25 cellular contexts compared by ENCODE assay signal in the genomic region with DNA sequence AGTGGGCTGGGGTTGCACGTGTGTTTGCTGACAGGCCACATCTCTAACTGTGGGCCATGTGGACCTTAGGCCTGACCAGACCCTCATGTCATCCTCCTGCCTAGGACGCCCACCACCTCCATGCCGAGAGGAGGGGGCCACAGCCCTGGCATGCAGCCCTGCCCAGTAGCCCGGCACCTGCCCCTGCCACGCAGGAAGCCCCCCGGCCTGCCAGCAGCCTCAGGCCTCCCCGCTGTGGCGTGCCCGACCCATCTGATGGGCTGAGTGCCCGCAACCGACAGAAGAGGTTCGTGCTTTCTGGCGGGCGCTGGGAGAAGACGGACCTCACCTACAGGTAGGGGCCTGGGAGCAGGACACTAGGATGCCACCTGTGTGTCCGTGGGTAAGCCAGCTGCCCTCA. TPM values are rescaled to one million over a fixed set of nuclear protein-coding genes. Genes with fewer than 3 reads are reported as not detected.
DNase-seq lines count a peak whose midpoint lies in the region; ATAC-seq, FAIRE-seq and TF ChIP-seq lines count a peak whose summit lies in the region.
"Had no signal": no experiment of that assay in that cellular context is flagged by ENCODE, and none has a peak within 500 bp of the region (broad histone marks: within the 10 kb centered on the region; RNA-seq: fewer than 3 reads in every experiment).

No MANE protein-coding gene starts in this region.

- H2AFZ ChIP-seq in HepG2 (ENCODE audit: low read length), result no peak overlapping the region
- no peak overlapping the region for H2AFZ ChIP-seq in neuronal stem cell (ENCODE audit: low read length)
- H2AFZ ChIP-seq: GM23248 had no signal

- H3K4me1 ChIP-seq in HepG2 (ENCODE audit: insufficient read depth, low read length) (peaks cover 72% of the 10 kb centered on the region), right lobe of liver (peaks cover 0 to 15% (median 6%) of the 10 kb centered on the region in 4 donors), neuronal stem cell (ENCODE audit: control insufficient read depth in 2 of 2, insufficient read depth in 1 of 2, low read depth in 1 of 2, low read length in 2 of 2) (peaks cover 0 to 4% of the 10 kb centered on the region in 2 donors)

- no peak overlapping the region for H2BK12ac ChIP-seq in neuronal stem cell (ENCODE audit: low read length)

- H3K4me3 Mint-ChIP-seq in stimulated activated effector memory CD8-positive, alpha-beta T cell treated with anti-CD3 and anti-CD28 coated beads, Interleukin-12 subunit alpha, Interleukin-12 subunit beta, amount 100 ng/mL, for 72 hours, result no peak overlapping the region
- H3K4me3 Mint-ChIP-seq: B cell; CD8-positive, alpha-beta T cell; H9 had no signal

- H4K91ac ChIP-seq in neuronal stem cell (ENCODE audit: low read depth, low read length, poor library complexity), result no peak overlapping the region

- H3K36me3 ChIP-seq in HepG2 (replicated peaks in 1 of 2; ENCODE audit: control insufficient read depth in 1 of 2, insufficient read depth in 2 of 2, low read length in 2 of 2) (no peaks in the 10 kb centered on the region), right lobe of liver (no peaks in the 10 kb centered on the region), neuronal stem cell (replicated peaks in 1 of 2; ENCODE audit: control insufficient read depth in 2 of 2, insufficient read depth in 2 of 2, low read length in 2 of 2) (no peaks in the 10 kb centered on the region)

- H3K36me3 Mint-ChIP-seq in stimulated activated effector memory CD8-positive, alpha-beta T cell treated with anti-CD3 and anti-CD28 coated beads, Interleukin-12 subunit alpha, Interleukin-12 subunit beta, amount 100 ng/mL, for 72 hours, result no peaks in the 10 kb centered on the region
- H3K36me3 Mint-ChIP-seq: CD4-positive, CD25-positive, alpha-beta regulatory T cell; CD8-positive, alpha-beta T cell had no signal

- H3K9ac ChIP-seq in HepG2 (ENCODE audit: insufficient read depth, low read depth, low read length), result no peak overlapping the region
- H3K9ac ChIP-seq in neuronal stem cell (ENCODE audit: low read depth, low read length, poor library complexity), result peak overlapping the region; percentile 60
- H3K9ac ChIP-seq: BLaER1, GM23248 had no signal

- H2BK15ac ChIP-seq in neuronal stem cell (ENCODE audit: low read length), result peak overlapping the region; percentile 37

- H3K27me3 ChIP-seq in HepG2 (ENCODE audit: control insufficient read depth in 1 of 2, insufficient read depth in 2 of 2, low read length in 2 of 2) (no peaks in the 10 kb centered on the region), right lobe of liver (no peaks in the 10 kb centered on the region), neuronal stem cell (ENCODE audit: control insufficient read depth in 3 of 3, insufficient read depth in 3 of 3, low read depth in 1 of 3, low read length in 3 of 3) (peaks cover 0 to 2% (median 1%) of the 10 kb centered on the region in 3 experiments)
- H3K27me3 ChIP-seq: BLaER1 had no signal

- peak overlapping the region; percentile 65 for H3K18ac ChIP-seq in neuronal stem cell (ENCODE audit: low read length)

- no peaks in the 10 kb centered on the region for H3K79me2 ChIP-seq in HepG2 (ENCODE audit: insufficient read depth, low read length)

- H2AK5ac ChIP-seq in neuronal stem cell (ENCODE audit: low read depth, low read length), result peak overlapping the region; percentile 92

- no peak for ATAC-seq in HepG2
- no peak for ATAC-seq in right lobe of liver
- ATAC-seq in stimulated activated effector memory CD8-positive, alpha-beta T cell treated with anti-CD3 and anti-CD28 coated beads, Interleukin-12 subunit alpha, Interleukin-12 subunit beta, amount 100 ng/mL, for 72 hours, result no peak
- ATAC-seq in HG02970 (IDR thresholded peaks at IDR 0.05; ENCODE audit: low FRiP score, unreplicated experiment), result no peak
- ATAC-seq: CD8-positive, alpha-beta T cell; GM12878; HCT116 had no signal

- no peak overlapping the region for H2BK5ac ChIP-seq in neuronal stem cell (ENCODE audit: low read length)

- no peak for TF ChIP-seq RAD21 in HepG2 (CRISPR knock-in tag; IDR thresholded peaks at IDR 0.05)

- no peak overlapping the region for H3K4me2 ChIP-seq in HepG2 (ENCODE audit: low read depth, low read length)
- H3K4me2 ChIP-seq in neuronal stem cell (ENCODE audit: insufficient read depth, low read length, poor library complexity, severe bottlenecking), result no peak overlapping the region
- H3K4me2 ChIP-seq: BLaER1 had no signal

- no peak overlapping the region for H3K4me3 ChIP-seq in HepG2 (replicated peaks in 1 of 3; ENCODE audit: insufficient read depth in 1 of 3, low read depth in 2 of 3, low read length in 3 of 3)
- no peak overlapping the region for H3K4me3 ChIP-seq in right lobe of liver
- H3K4me3 ChIP-seq in neuronal stem cell (ENCODE audit: low read length in 2 of 2), result no peak overlapping the region
- H3K4me3 ChIP-seq: BLaER1, GM12878, GM23248 had no signal

- H3K9me3 ChIP-seq in HepG2 (ENCODE audit: low read length) (no peaks in the 10 kb centered on the region), right lobe of liver (no peaks in the 10 kb centered on the region), neuronal stem cell (replicated peaks in 1 of 2; ENCODE audit: control insufficient read depth in 2 of 2, insufficient read depth in 1 of 2, low read depth in 1 of 2, low read length in 2 of 2) (no peaks in the 10 kb centered on the region)
- H3K9me3 ChIP-seq: BLaER1, Caco-2 had no signal

- no peak overlapping the region for H3K4ac ChIP-seq in neuronal stem cell (ENCODE audit: low read length)

- CTCF ChIA-PET in HepG2 (lab: Yijun Ruan, JAX; ENCODE audit: low intra/inter-chr PET ratio, low total read pairs), result no interaction called here

- peaks cover 5% of the 10 kb centered on the region for H3K4me1 Mint-ChIP-seq in stimulated activated effector memory CD8-positive, alpha-beta T cell treated with anti-CD3 and anti-CD28 coated beads, Interleukin-12 subunit alpha, Interleukin-12 subunit beta, amount 100 ng/mL, for 72 hours

- peaks cover 2% of the 10 kb centered on the region for H3K79me1 ChIP-seq in neuronal stem cell (ENCODE audit: low read depth, low read length)

- no peak for TF ChIP-seq POLR2A in HepG2 (IDR thresholded peaks at IDR 0.05; ENCODE audit: insufficient read depth in 1 of 2, low read depth in 2 of 2, low read length in 2 of 2)
- TF ChIP-seq POLR2A in right lobe of liver (IDR thresholded peaks at IDR 0.05), result no peak

- peak overlapping the region; percentile 69 for H3K27ac Mint-ChIP-seq in stimulated activated effector memory CD8-positive, alpha-beta T cell treated with anti-CD3 and anti-CD28 coated beads, Interleukin-12 subunit alpha, Interleukin-12 subunit beta, amount 100 ng/mL, for 72 hours
- H3K27ac Mint-ChIP-seq: B cell; CD8-positive, alpha-beta T cell had no signal

- BruUV-seq in HepG2 (replicated peaks; lab: Mats Ljungman, UMichigan), result no TSS peak

- in situ Hi-C loops in HepG2 (cut with HindIII; ENCODE audit: extremely low pct_ligation_motif_present, low pct_unique_long_range_greater_than_20kb), result no loop called here

- no peak for FAIRE-seq in HepG2 (lab: Jason Lieb, UNC)
- FAIRE-seq: A204.1, G401.6, GM12878, GM19239 had no signal

- intact Hi-C loops in HepG2 (cut with micrococcal nuclease; ENCODE audit: unreplicated experiment) (no loop called here), right lobe of liver (cut with DNase I) (loop anchor here (5.0 kb wide), 2 partner anchors 63 to 68 kb away; no protein-coding TSS in a partner anchor)

- POLR2A ChIA-PET in HepG2 (lab: Yijun Ruan, JAX), result no interaction called here

- 100% methylated on average over 1 of the region's 16 CpGs for WGBS in HepG2 (ENCODE audit: low lambda C conversion rate)
- WGBS in right lobe of liver (ENCODE audit: insufficient coverage, low coverage, low lambda C conversion rate, missing lambda C conversion rate), result no CpG with 5 or more reads among the region's 16 CpGs
- no CpG with 5 or more reads among the region's 16 CpGs for WGBS in neuronal stem cell (ENCODE audit: extremely low coverage in 2 of 2, insufficient read length in 2 of 2, insufficient replicate concordance in 1 of 2), 2 donors

- peak overlapping the region; percentile 56 for H3K14ac ChIP-seq in neuronal stem cell (ENCODE audit: low read length)

- no peak for DNase-seq in HepG2 (ENCODE audit: low spot score)
- DNase-seq in right lobe of liver, result no peak
- DNase-seq in neuronal stem cell (ENCODE audit: low spot score), result no peak
- no peak for DNase-seq in stimulated activated effector memory CD8-positive, alpha-beta T cell treated with anti-CD3 and anti-CD28 coated beads, Interleukin-12 subunit alpha, Interleukin-12 subunit beta, amount 100 ng/mL, for 72 hours (ENCODE audit: low spot score in 2 of 2)
- no peak for DNase-seq in NCI-H510A (lab: John Stamatoyannopoulos, UW)
- no peak for DNase-seq in activated CD4-positive, alpha-beta T cell treated with anti-CD3 and anti-CD28 coated beads, Interleukin-2, amount 50 U/mL, for 4 hours
- DNase-seq: Caco-2; CD4-positive, CD25-positive, alpha-beta regulatory T cell; CD8-positive, alpha-beta T cell; DMS153; DND-41; GM23248; H9 had no signal

- no peaks in the 10 kb centered on the region for H3K9me3 Mint-ChIP-seq in stimulated activated effector memory CD8-positive, alpha-beta T cell treated with anti-CD3 and anti-CD28 coated beads, Interleukin-12 subunit alpha, Interleukin-12 subunit beta, amount 100 ng/mL, for 72 hours
- H3K9me3 Mint-ChIP-seq: CD8-positive, alpha-beta T cell; H9 had no signal

- TF ChIP-seq CTCF in HepG2 (CRISPR knock-in tag; IDR thresholded peaks at IDR 0.05) (no peak), right lobe of liver (IDR thresholded peaks at IDR 0.05) (no peak)

- no peak overlapping the region for H2BK120ac ChIP-seq in neuronal stem cell (ENCODE audit: low read depth, low read length)

- H3K27ac ChIP-seq in HepG2 (ENCODE audit: extremely low read length, insufficient read depth, low read length), result no peak overlapping the region
- H3K27ac ChIP-seq in right lobe of liver, result no peak overlapping the region
- no peak overlapping the region for H3K27ac ChIP-seq in neuronal stem cell (replicated peaks; ENCODE audit: low read length)
- H3K27ac ChIP-seq: 22Rv1, C4-2B, GM23248 had no signal

- peak overlapping the region; percentile 43 for H4K8ac ChIP-seq in neuronal stem cell (ENCODE audit: low read depth, low read length)

- peak overlapping the region; percentile 65 for H3K23ac ChIP-seq in neuronal stem cell (ENCODE audit: low read depth, low read length, poor library complexity)

- no peaks in the 10 kb centered on the region for H4K20me1 ChIP-seq in HepG2 (ENCODE audit: insufficient read depth, low read length)

- TF ChIP-seq EP300 in HepG2 (IDR thresholded peaks at IDR 0.05; ENCODE audit: low read depth in 2 of 2, low read length in 2 of 2) (no peak), HepG2 (CRISPR knock-in tag; IDR thresholded peaks at IDR 0.05; ENCODE audit: borderline replicate concordance) (no peak)

RNA-seq across cellular contexts. Expression of gene MMP11, which starts 6.4 kb away (rescaled TPM):
- total RNA-seq in HepG2 (2016; rRNA removed; fragmentation: Illumina TruSeq; extraction: Trizol) (2.7 and 8.9 TPM in 2 replicates), right lobe of liver (1 to 10 TPM in 2 of 6 experiments, under 1 TPM in 4; 0.59 to 1.3 (median 0.90) TPM)
- total RNA-seq in HepG2 (2016; cell fraction: cytosol; rRNA removed; fragmentation: Illumina TruSeq; extraction: Trizol; ENCODE audit: low read depth), result 1.8 and 2.5 TPM in 2 replicates
- 2.3 and 8.4 TPM in 2 replicates for total RNA-seq in HepG2 (2016; cell fraction: insoluble cytoplasmic fraction; rRNA removed; fragmentation: Illumina TruSeq; extraction: Trizol)
- total RNA-seq in HepG2 (2016; cell fraction: membrane; rRNA removed; fragmentation: Illumina TruSeq; extraction: Trizol), result 2.3 and 2.5 TPM in 2 replicates
- total RNA-seq in HepG2 (2016; cell fraction: nucleus; rRNA removed; fragmentation: Illumina TruSeq; extraction: Trizol), result 8.4 and 12.1 TPM in 2 replicates
- 28.6 and 88.6 TPM in 2 replicates for polyA plus RNA-seq in HepG2 (2011; rRNA removed)
- polyA plus RNA-seq in HepG2 (2011; cell fraction: cytosol; rRNA removed), result 28.4 and 53.0 TPM in 2 replicates
- polyA plus RNA-seq in HepG2 (2011; cell fraction: nucleus; rRNA removed), result 63.0 and 95.6 TPM in 2 replicates
- 39.9 and 70.8 TPM in 2 replicates for polyA plus RNA-seq in HepG2 (2012)
- polyA plus RNA-seq in HepG2 (2016; cell fraction: cytosol; fragmentation: Illumina TruSeq; extraction: Trizol; ENCODE audit: low read depth), result 0.88 and 0.92 TPM in 2 replicates
- polyA plus RNA-seq in HepG2 (2016; cell fraction: insoluble cytoplasmic fraction; fragmentation: Illumina TruSeq; extraction: Trizol; ENCODE audit: low read depth), result 3.0 and 3.5 TPM in 2 replicates
- 1.7 TPM in 2 replicates for polyA plus RNA-seq in HepG2 (2016; cell fraction: membrane; fragmentation: Illumina TruSeq; extraction: Trizol; ENCODE audit: low read depth)
- polyA plus RNA-seq in HepG2 (2016; cell fraction: nucleus; fragmentation: Illumina TruSeq; extraction: Trizol; ENCODE audit: insufficient read depth, low read depth), result 13.9 and 17.6 TPM in 2 replicates
- 28.7 TPM in 1 of 2 replicates, not detected in the other for polyA minus RNA-seq in HepG2 (2011; rRNA and poly(A)+ RNA removed; ENCODE audit: low replicate concordance)
- polyA minus RNA-seq in HepG2 (2011; cell fraction: cytosol; rRNA and poly(A)+ RNA removed), result 5.1 and 17.3 TPM in 2 replicates
- 9.9 and 21.9 TPM in 2 replicates for polyA minus RNA-seq in HepG2 (2011; cell fraction: nucleus; rRNA and poly(A)+ RNA removed)
- polyA plus RNA-seq in neuronal stem cell (2013, experiment 1 of 2), result 6.5 TPM
- 6.1 TPM for polyA plus RNA-seq in neuronal stem cell (2013, experiment 2 of 2)

RNA-seq across cellular contexts. Expression of gene SMARCB1, which starts 7.7 kb away (rescaled TPM):
- total RNA-seq in HepG2 (2016; rRNA removed; fragmentation: Illumina TruSeq; extraction: Trizol) (74.0 and 75.8 TPM in 2 replicates), right lobe of liver (10 to 100 TPM; 19.9 to 70.2 (median 25.3) TPM)
- total RNA-seq in HepG2 (2016; cell fraction: cytosol; rRNA removed; fragmentation: Illumina TruSeq; extraction: Trizol; ENCODE audit: low read depth), result 49.5 and 56.5 TPM in 2 replicates
- 57.1 and 69.6 TPM in 2 replicates for total RNA-seq in HepG2 (2016; cell fraction: insoluble cytoplasmic fraction; rRNA removed; fragmentation: Illumina TruSeq; extraction: Trizol)
- total RNA-seq in HepG2 (2016; cell fraction: membrane; rRNA removed; fragmentation: Illumina TruSeq; extraction: Trizol), result 60.2 and 66.9 TPM in 2 replicates
- 33.7 and 37.0 TPM in 2 replicates for total RNA-seq in HepG2 (2016; cell fraction: nucleus; rRNA removed; fragmentation: Illumina TruSeq; extraction: Trizol)
- 150 and 166 TPM in 2 replicates for polyA plus RNA-seq in HepG2 (2011; rRNA removed)
- polyA plus RNA-seq in HepG2 (2011; cell fraction: cytosol; rRNA removed), result 110 and 129 TPM in 2 replicates
- 88.0 and 96.6 TPM in 2 replicates for polyA plus RNA-seq in HepG2 (2011; cell fraction: nucleus; rRNA removed)
- 99.4 and 113 TPM in 2 replicates for polyA plus RNA-seq in HepG2 (2012)
- 78.3 and 90.9 TPM in 2 replicates for polyA plus RNA-seq in HepG2 (2016; cell fraction: cytosol; fragmentation: Illumina TruSeq; extraction: Trizol; ENCODE audit: low read depth)
- 127 and 143 TPM in 2 replicates for polyA plus RNA-seq in HepG2 (2016; cell fraction: insoluble cytoplasmic fraction; fragmentation: Illumina TruSeq; extraction: Trizol; ENCODE audit: low read depth)
- 82.2 and 92.9 TPM in 2 replicates for polyA plus RNA-seq in HepG2 (2016; cell fraction: membrane; fragmentation: Illumina TruSeq; extraction: Trizol; ENCODE audit: low read depth)
- 92.2 and 94.0 TPM in 2 replicates for polyA plus RNA-seq in HepG2 (2016; cell fraction: nucleus; fragmentation: Illumina TruSeq; extraction: Trizol; ENCODE audit: insufficient read depth, low read depth)
- polyA minus RNA-seq in HepG2 (2011; rRNA and poly(A)+ RNA removed; ENCODE audit: low replicate concordance), result 77.2 and 97.6 TPM in 2 replicates
- 35.3 and 48.0 TPM in 2 replicates for polyA minus RNA-seq in HepG2 (2011; cell fraction: cytosol; rRNA and poly(A)+ RNA removed)
- polyA minus RNA-seq in HepG2 (2011; cell fraction: nucleus; rRNA and poly(A)+ RNA removed), result 55.2 and 55.9 TPM in 2 replicates
- polyA plus RNA-seq in neuronal stem cell (2013, experiment 1 of 2), result 118 TPM
- polyA plus RNA-seq in neuronal stem cell (2013, experiment 2 of 2), result 112 TPM

RNA-seq across cellular contexts. Expression of gene CHCHD10, which starts 11.3 kb away (rescaled TPM):
- total RNA-seq in HepG2 (2016; rRNA removed; fragmentation: Illumina TruSeq; extraction: Trizol) (59.1 and 62.8 TPM in 2 replicates), right lobe of liver (100 to 1,000 TPM; 133 to 416 (median 252) TPM)
- 34.5 and 34.6 TPM in 2 replicates for total RNA-seq in HepG2 (2016; cell fraction: cytosol; rRNA removed; fragmentation: Illumina TruSeq; extraction: Trizol; ENCODE audit: low read depth)
- 56.2 and 62.6 TPM in 2 replicates for total RNA-seq in HepG2 (2016; cell fraction: insoluble cytoplasmic fraction; rRNA removed; fragmentation: Illumina TruSeq; extraction: Trizol)
- total RNA-seq in HepG2 (2016; cell fraction: membrane; rRNA removed; fragmentation: Illumina TruSeq; extraction: Trizol), result 61.2 and 64.2 TPM in 2 replicates
- 31.4 and 47.6 TPM in 2 replicates for total RNA-seq in HepG2 (2016; cell fraction: nucleus; rRNA removed; fragmentation: Illumina TruSeq; extraction: Trizol)
- polyA plus RNA-seq in HepG2 (2011; rRNA removed), result 37.0 and 60.2 TPM in 2 replicates
- 42.3 and 49.1 TPM in 2 replicates for polyA plus RNA-seq in HepG2 (2011; cell fraction: cytosol; rRNA removed)
- polyA plus RNA-seq in HepG2 (2011; cell fraction: nucleus; rRNA removed), result 45.9 and 96.4 TPM in 2 replicates
- 103 and 194 TPM in 2 replicates for polyA plus RNA-seq in HepG2 (2012)
- polyA plus RNA-seq in HepG2 (2016; cell fraction: cytosol; fragmentation: Illumina TruSeq; extraction: Trizol; ENCODE audit: low read depth), result 73.1 and 74.3 TPM in 2 replicates
- 91.0 and 122 TPM in 2 replicates for polyA plus RNA-seq in HepG2 (2016; cell fraction: insoluble cytoplasmic fraction; fragmentation: Illumina TruSeq; extraction: Trizol; ENCODE audit: low read depth)
- polyA plus RNA-seq in HepG2 (2016; cell fraction: membrane; fragmentation: Illumina TruSeq; extraction: Trizol; ENCODE audit: low read depth), result 101 and 107 TPM in 2 replicates
- 107 and 123 TPM in 2 replicates for polyA plus RNA-seq in HepG2 (2016; cell fraction: nucleus; fragmentation: Illumina TruSeq; extraction: Trizol; ENCODE audit: insufficient read depth, low read depth)
- 99.0 and 111 TPM in 2 replicates for polyA minus RNA-seq in HepG2 (2011; rRNA and poly(A)+ RNA removed; ENCODE audit: low replicate concordance)
- 44.8 and 90.8 TPM in 2 replicates for polyA minus RNA-seq in HepG2 (2011; cell fraction: cytosol; rRNA and poly(A)+ RNA removed)
- polyA minus RNA-seq in HepG2 (2011; cell fraction: nucleus; rRNA and poly(A)+ RNA removed), result 4.2 and 14.9 TPM in 2 replicates
- polyA plus RNA-seq in neuronal stem cell (2013, experiment 1 of 2), result 84.6 TPM
- polyA plus RNA-seq in neuronal stem cell (2013, experiment 2 of 2), result 88.1 TPM

RNA-seq across cellular contexts. Expression of gene C22orf15, which starts 16.3 kb away (rescaled TPM):
- total RNA-seq in HepG2 (2016; rRNA removed; fragmentation: Illumina TruSeq; extraction: Trizol) (not detected in 2 replicates), right lobe of liver (not detected)
- total RNA-seq in HepG2 (2016; cell fraction: cytosol; rRNA removed; fragmentation: Illumina TruSeq; extraction: Trizol; ENCODE audit: low read depth), result not detected in 2 replicates
- total RNA-seq in HepG2 (2016; cell fraction: insoluble cytoplasmic fraction; rRNA removed; fragmentation: Illumina TruSeq; extraction: Trizol), result not detected in 2 replicates
- total RNA-seq in HepG2 (2016; cell fraction: membrane; rRNA removed; fragmentation: Illumina TruSeq; extraction: Trizol), result not detected in 2 replicates
- not detected in 2 replicates for total RNA-seq in HepG2 (2016; cell fraction: nucleus; rRNA removed; fragmentation: Illumina TruSeq; extraction: Trizol)
- 0.07 TPM in 1 of 2 replicates, not detected in the other for polyA plus RNA-seq in HepG2 (2011; rRNA removed)
- polyA plus RNA-seq in HepG2 (2011; cell fraction: cytosol; rRNA removed), result not detected in 2 replicates
- not detected in 2 replicates for polyA plus RNA-seq in HepG2 (2011; cell fraction: nucleus; rRNA removed)
- 0.12 and 0.28 TPM in 2 replicates for polyA plus RNA-seq in HepG2 (2012)
- not detected in 2 replicates for polyA plus RNA-seq in HepG2 (2016; cell fraction: cytosol; fragmentation: Illumina TruSeq; extraction: Trizol; ENCODE audit: low read depth)
- not detected in 2 replicates for polyA plus RNA-seq in HepG2 (2016; cell fraction: insoluble cytoplasmic fraction; fragmentation: Illumina TruSeq; extraction: Trizol; ENCODE audit: low read depth)
- not detected in 2 replicates for polyA plus RNA-seq in HepG2 (2016; cell fraction: membrane; fragmentation: Illumina TruSeq; extraction: Trizol; ENCODE audit: low read depth)
- polyA plus RNA-seq in HepG2 (2016; cell fraction: nucleus; fragmentation: Illumina TruSeq; extraction: Trizol; ENCODE audit: insufficient read depth, low read depth), result not detected in 2 replicates
- 0.07 and 0.22 TPM in 2 replicates for polyA minus RNA-seq in HepG2 (2011; rRNA and poly(A)+ RNA removed; ENCODE audit: low replicate concordance)
- not detected in 2 replicates for polyA minus RNA-seq in HepG2 (2011; cell fraction: cytosol; rRNA and poly(A)+ RNA removed)
- polyA minus RNA-seq in HepG2 (2011; cell fraction: nucleus; rRNA and poly(A)+ RNA removed), result not detected in 2 replicates
- 3.0 TPM for polyA plus RNA-seq in neuronal stem cell (2013, experiment 1 of 2)
- polyA plus RNA-seq in neuronal stem cell (2013, experiment 2 of 2), result 2.8 TPM
- total RNA-seq: Caco-2, GM23248, H4 had no signal

RNA-seq across cellular contexts. Expression of gene VPREB3, which starts 24.9 kb away (rescaled TPM):
- total RNA-seq in HepG2 (2016; rRNA removed; fragmentation: Illumina TruSeq; extraction: Trizol), result not detected in 2 replicates
- not detected in 2 replicates for total RNA-seq in HepG2 (2016; cell fraction: cytosol; rRNA removed; fragmentation: Illumina TruSeq; extraction: Trizol; ENCODE audit: low read depth)
- total RNA-seq in HepG2 (2016; cell fraction: insoluble cytoplasmic fraction; rRNA removed; fragmentation: Illumina TruSeq; extraction: Trizol), result not detected in 2 replicates
- not detected in 2 replicates for total RNA-seq in HepG2 (2016; cell fraction: membrane; rRNA removed; fragmentation: Illumina TruSeq; extraction: Trizol)
- total RNA-seq in HepG2 (2016; cell fraction: nucleus; rRNA removed; fragmentation: Illumina TruSeq; extraction: Trizol), result not detected in 2 replicates
- polyA plus RNA-seq in HepG2 (2011; rRNA removed), result 0.22 and 0.35 TPM in 2 replicates
- 0.14 TPM in 1 of 2 replicates, not detected in the other for polyA plus RNA-seq in HepG2 (2011; cell fraction: cytosol; rRNA removed)
- 0.57 TPM in 1 of 2 replicates, not detected in the other for polyA plus RNA-seq in HepG2 (2011; cell fraction: nucleus; rRNA removed)
- polyA plus RNA-seq in HepG2 (2012), result 0.30 and 0.76 TPM in 2 replicates
- polyA plus RNA-seq in HepG2 (2016; cell fraction: cytosol; fragmentation: Illumina TruSeq; extraction: Trizol; ENCODE audit: low read depth), result not detected in 2 replicates
- not detected in 2 replicates for polyA plus RNA-seq in HepG2 (2016; cell fraction: insoluble cytoplasmic fraction; fragmentation: Illumina TruSeq; extraction: Trizol; ENCODE audit: low read depth)
- not detected in 2 replicates for polyA plus RNA-seq in HepG2 (2016; cell fraction: membrane; fragmentation: Illumina TruSeq; extraction: Trizol; ENCODE audit: low read depth)
- polyA plus RNA-seq in HepG2 (2016; cell fraction: nucleus; fragmentation: Illumina TruSeq; extraction: Trizol; ENCODE audit: insufficient read depth, low read depth), result not detected in 2 replicates
- 2.1 TPM in 2 replicates for polyA minus RNA-seq in HepG2 (2011; rRNA and poly(A)+ RNA removed; ENCODE audit: low replicate concordance)
- not detected in 2 replicates for polyA minus RNA-seq in HepG2 (2011; cell fraction: cytosol; rRNA and poly(A)+ RNA removed)
- not detected in 2 replicates for polyA minus RNA-seq in HepG2 (2011; cell fraction: nucleus; rRNA and poly(A)+ RNA removed)
- total RNA-seq in right lobe of liver, result 1 to 10 TPM in 2 of 6 experiments, under 1 TPM in 3, not detected in 1; 0.59 to 3.9 (median 0.70) TPM
- polyA plus RNA-seq in neuronal stem cell (2013, experiment 1 of 2), result 0.35 TPM
- polyA plus RNA-seq in neuronal stem cell (2013, experiment 2 of 2), result 0.42 TPM
- total RNA-seq: Caco-2, GM23248, H4 had no signal
- polyA plus RNA-seq: AG04450, GM23248 had no signal
